ENCODE assay signal across 17 cellular contexts in the genomic region with DNA sequence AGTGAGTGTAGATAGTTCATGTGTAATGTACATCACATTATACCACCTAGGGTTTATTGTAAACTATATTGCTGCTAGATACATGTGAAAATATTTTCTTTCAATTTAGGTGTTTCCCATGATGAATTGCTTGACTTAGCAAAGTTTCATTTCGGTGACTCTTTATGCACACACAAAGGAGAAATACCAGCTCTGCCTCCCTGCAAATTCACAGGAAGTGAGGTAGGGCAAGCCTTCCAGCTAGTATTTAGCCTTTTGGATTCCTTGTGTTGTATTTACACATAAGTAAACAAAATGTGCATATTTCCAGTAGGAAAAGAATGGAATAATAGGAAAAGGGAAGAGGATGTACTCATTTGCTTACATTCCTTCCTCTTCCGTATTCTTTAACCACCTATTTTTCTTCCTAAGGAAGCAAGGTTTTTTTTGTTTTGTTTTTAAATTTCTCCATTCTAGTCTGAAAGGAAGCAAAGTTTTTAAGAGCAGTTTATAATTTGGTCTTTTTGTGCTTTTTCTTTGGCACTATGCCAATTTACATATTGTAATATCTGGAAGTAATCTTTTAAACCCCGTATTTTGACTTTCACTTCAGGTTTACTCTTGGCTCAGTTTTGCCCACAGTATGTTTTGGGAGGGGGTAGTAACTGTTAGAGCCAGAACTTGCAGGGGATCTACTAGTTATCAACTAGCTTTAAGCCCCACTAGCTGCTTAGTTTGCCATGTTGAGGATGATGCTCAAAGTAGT. TPM values are rescaled to one million over a fixed set of nuclear protein-coding genes. Genes with fewer than 3 reads are reported as not detected.
DNase-seq lines count a peak whose midpoint lies in the region; ATAC-seq and TF ChIP-seq lines count a peak whose summit lies in the region.
"Had no signal": no experiment of that assay in that cellular context is flagged by ENCODE, and none has a peak within 500 bp of the region (broad histone marks: within the 10 kb centered on the region; RNA-seq: fewer than 3 reads in every experiment).

No MANE protein-coding gene starts in this region.

- H4K20me1 ChIP-seq in SK-N-SH (ENCODE audit: insufficient read depth), result no peaks in the 10 kb centered on the region

- no peaks in the 10 kb centered on the region for H3K27me3 Mint-ChIP-seq in T-helper 1 cell treated with Interleukin-12 subunit alpha and Interleukin-12 subunit beta and Interleukin-4 antibody, amounts not matched to agents 30 μg/mL and 1 μg/mL, for 36 hours (ENCODE audit: low read depth)
- H3K27me3 Mint-ChIP-seq: brain had no signal

- H3K27ac ChIP-seq in SK-N-SH (ENCODE audit: low read depth in 2 of 2, low read length in 1 of 2), result no peak overlapping the region
- H3K27ac ChIP-seq: heart left ventricle, psoas muscle had no signal

- no peak for TF ChIP-seq RAD21 in SK-N-SH (IDR thresholded peaks at IDR 0.05; ENCODE audit: low read length)

- H3K4me1 ChIP-seq in SK-N-SH (ENCODE audit: control insufficient read depth in 1 of 2, insufficient read depth in 2 of 2, low read depth in 1 of 2, low read length in 1 of 2), result no peaks in the 10 kb centered on the region; a peak in 1 of 4 replicates
- H3K4me1 ChIP-seq: psoas muscle had no signal

- CTCF ChIA-PET in SK-N-SH (lab: Yijun Ruan, JAX), result interaction anchor here (1.0 to 2.7 kb wide), 3 partner anchors 9 to 40 kb away, joined by 3 to 17 read pairs (median 5); a partner anchor contains a TSS

- no peak for TF ChIP-seq EP300 in SK-N-SH (IDR thresholded peaks at IDR 0.05; ENCODE audit: borderline replicate concordance in 1 of 2, low read depth in 1 of 2, low read length in 1 of 2)

- no peaks in the 10 kb centered on the region for H3K27me3 ChIP-seq in SK-N-SH (ENCODE audit: insufficient read depth)
- H3K27me3 ChIP-seq: heart left ventricle had no signal

- H3F3A ChIP-seq in SK-N-SH (replicated peaks; ENCODE audit: insufficient read depth), result peaks cover 61% of the 10 kb centered on the region

- TF ChIP-seq CTCF in SK-N-SH (IDR thresholded peaks at IDR 0.05), result no peak
- TF ChIP-seq CTCF in fibroblast of the aortic adventitia (IDR thresholded peaks at IDR 0.05; ENCODE audit: insufficient read depth, low read length), result no peak

- H3K36me3 ChIP-seq in SK-N-SH (replicated peaks in 1 of 2; ENCODE audit: control insufficient read depth in 1 of 2, insufficient read depth in 2 of 2, low read length in 1 of 2), result peaks cover 83 to 99% of the 10 kb centered on the region in 2 experiments

- H3K9me3 Mint-ChIP-seq in T-helper 1 cell treated with Interleukin-12 subunit alpha and Interleukin-12 subunit beta and Interleukin-4 antibody, amounts not matched to agents 30 μg/mL and 1 μg/mL, for 36 hours, result no peaks in the 10 kb centered on the region
- H3K9me3 Mint-ChIP-seq: brain, nephron progenitor cell had no signal

- H3K4me3 ChIP-seq in SK-N-SH (ENCODE audit: low read depth in 2 of 2, low read length in 1 of 2) (no peak overlapping the region), fibroblast of the aortic adventitia (ENCODE audit: low read depth, low read length) (no peak overlapping the region)
- H3K4me3 ChIP-seq: heart left ventricle, psoas muscle had no signal

- ATAC-seq in GM18502 (IDR thresholded peaks at IDR 0.05; ENCODE audit: poor library complexity, unreplicated experiment), result peak; percentile 45
- ATAC-seq: psoas muscle had no signal

- peak overlapping the region; percentile 31 for H3K27ac Mint-ChIP-seq in T-helper 1 cell treated with Interleukin-12 subunit alpha and Interleukin-12 subunit beta and Interleukin-4 antibody, amounts not matched to agents 30 μg/mL and 1 μg/mL, for 36 hours
- H3K27ac Mint-ChIP-seq: nephron progenitor cell had no signal

- DNase-seq in T-helper 1 cell (no peak), SK-N-SH (no peak), fibroblast of the aortic adventitia (ENCODE audit: low read depth) (peak; percentile 3), NCI-H2171 (lab: John Stamatoyannopoulos, UW) (no peak), anterior cingulate cortex (lab: John Stamatoyannopoulos, UW) (no peak), GF-D8 (lab: John Stamatoyannopoulos, UW) (no peak)
- DNase-seq: 8988T; activated effector memory CD4-positive, alpha-beta T cell treated with anti-CD3 and anti-CD28 coated beads, Interleukin-2, amount 50 U/mL, for 16 hours; heart left ventricle; NCI-H187; NCI-H510A; nephron progenitor cell; psoas muscle; stimulated activated naive CD4-positive, alpha-beta T cell had no signal

- no peak overlapping the region for H2AFZ ChIP-seq in SK-N-SH (ENCODE audit: low read depth)

- H3K36me3 Mint-ChIP-seq in T-helper 1 cell treated with Interleukin-12 subunit alpha and Interleukin-12 subunit beta and Interleukin-4 antibody, amounts not matched to agents 30 μg/mL and 1 μg/mL, for 36 hours (ENCODE audit: low read depth), result peaks cover 47% of the 10 kb centered on the region

- H3K4me1 Mint-ChIP-seq in T-helper 1 cell treated with Interleukin-12 subunit alpha and Interleukin-12 subunit beta and Interleukin-4 antibody, amounts not matched to agents 30 μg/mL and 1 μg/mL, for 36 hours (ENCODE audit: low read depth), result no peaks in the 10 kb centered on the region
- H3K4me1 Mint-ChIP-seq: brain, nephron progenitor cell had no signal

- H3K9me2 ChIP-seq in SK-N-SH, result no peaks in the 10 kb centered on the region

- no peak overlapping the region for H3K9ac ChIP-seq in SK-N-SH

- no peak overlapping the region for H3K4me3 Mint-ChIP-seq in T-helper 1 cell treated with Interleukin-12 subunit alpha and Interleukin-12 subunit beta and Interleukin-4 antibody, amounts not matched to agents 30 μg/mL and 1 μg/mL, for 36 hours
- H3K4me3 Mint-ChIP-seq: brain, nephron progenitor cell had no signal

- H3K9me3 ChIP-seq in SK-N-SH, result no peaks in the 10 kb centered on the region
- H3K9me3 ChIP-seq: heart left ventricle, psoas muscle had no signal

- peaks cover 61% of the 10 kb centered on the region for H3K79me2 ChIP-seq in SK-N-SH (ENCODE audit: insufficient read depth)

- no peak overlapping the region for H3K4me2 ChIP-seq in SK-N-SH

- 88% methylated on average over 3 of the region's 3 CpGs for WGBS in SK-N-SH (ENCODE audit: low lambda C conversion rate)

- POLR2A ChIA-PET in SK-N-SH (lab: Yijun Ruan, JAX), result interaction anchor here (0.7 to 0.8 kb wide), 2 partner anchors 9 to 40 kb away, joined by 3 read pairs; a partner anchor contains a TSS

TF ChIP-seq in SK-N-SH, 30 proteins besides CTCF, POLR2A, EP300 and RAD21:
- no peak for TF ChIP-seq GABPA (IDR thresholded peaks at IDR 0.05; ENCODE audit: low read depth)
- peak; percentile 68 for TF ChIP-seq NFIC (IDR thresholded peaks at IDR 0.05; ENCODE audit: borderline replicate concordance)

RNA-seq across cellular contexts. Expression of a gene that starts 10.4 kb away (rescaled TPM):
- 116 and 142 TPM in 2 replicates for polyA plus RNA-seq in SK-N-SH (2012; rRNA removed)
- polyA plus RNA-seq in SK-N-SH (2012; cell fraction: cytosol; rRNA removed), result 146 and 156 TPM in 2 replicates
- 122 and 252 TPM in 2 replicates for polyA plus RNA-seq in SK-N-SH (2012; cell fraction: nucleus; rRNA removed)
- total RNA-seq in fibroblast of the aortic adventitia (ENCODE audit: low replicate concordance), result 59.2 and 67.4 TPM in 2 replicates

RNA-seq across cellular contexts. Expression of a gene that starts 36.9 kb away (rescaled TPM):
- 18.9 and 21.5 TPM in 2 replicates for polyA plus RNA-seq in SK-N-SH (2012; rRNA removed)
- polyA plus RNA-seq in SK-N-SH (2012; cell fraction: cytosol; rRNA removed), result 17.3 and 26.5 TPM in 2 replicates
- polyA plus RNA-seq in SK-N-SH (2012; cell fraction: nucleus; rRNA removed), result 54.8 and 79.1 TPM in 2 replicates
- 24.9 and 45.8 TPM in 2 replicates for total RNA-seq in fibroblast of the aortic adventitia (ENCODE audit: low replicate concordance)

RNA-seq across cellular contexts. Expression of a gene that starts 39.8 kb away (rescaled TPM):
- 231 and 283 TPM in 2 replicates for polyA plus RNA-seq in SK-N-SH (2012; rRNA removed)
- 277 and 372 TPM in 2 replicates for polyA plus RNA-seq in SK-N-SH (2012; cell fraction: cytosol; rRNA removed)
- 123 and 270 TPM in 2 replicates for polyA plus RNA-seq in SK-N-SH (2012; cell fraction: nucleus; rRNA removed)
- 170 and 189 TPM in 2 replicates for total RNA-seq in fibroblast of the aortic adventitia (ENCODE audit: low replicate concordance)
